8 cellular contexts compared by ENCODE assay signal in the genomic region with DNA sequence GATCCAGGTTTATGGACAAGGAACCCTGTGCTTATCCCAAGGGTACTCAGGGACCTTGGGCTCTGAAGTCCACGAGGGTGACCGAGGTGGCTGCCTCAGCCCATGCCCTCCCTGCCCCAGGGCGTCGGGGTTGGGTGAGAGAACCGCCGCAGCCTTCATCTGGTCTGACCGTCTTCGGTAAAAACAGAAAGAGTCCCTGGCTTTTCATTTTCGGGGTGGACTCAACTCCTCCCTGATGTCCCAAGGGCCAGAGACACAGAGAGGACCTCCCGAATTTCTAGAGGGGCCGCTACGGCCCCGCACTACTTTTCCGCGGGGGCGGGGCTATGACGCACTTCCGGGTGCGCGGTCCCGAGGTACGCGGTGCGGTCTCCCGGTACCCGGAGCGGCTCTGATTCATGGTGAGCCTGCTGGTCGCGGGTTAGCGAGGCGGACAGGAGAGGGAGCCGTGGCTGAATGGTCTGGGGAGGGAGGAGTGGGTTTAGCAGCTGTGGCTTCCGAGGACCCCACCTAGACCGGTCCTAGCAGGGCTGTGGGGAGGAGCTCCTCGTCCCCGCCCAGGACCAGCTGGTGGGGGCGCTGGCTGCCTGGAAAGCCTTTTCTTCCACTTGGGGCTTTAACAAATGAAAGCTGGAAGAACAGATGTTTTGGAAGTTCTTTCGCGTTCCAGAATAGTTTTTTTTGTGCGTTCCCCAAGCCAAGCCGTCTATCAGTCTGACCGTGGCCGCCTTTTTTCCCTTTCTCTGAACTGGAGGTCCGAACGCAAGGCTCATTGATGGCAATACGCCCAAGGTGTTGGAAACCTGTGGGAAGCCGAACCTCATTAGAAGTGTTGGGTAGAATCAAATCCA. TPM values are rescaled to one million over a fixed set of nuclear protein-coding genes. Genes with fewer than 3 reads are reported as not detected.
DNase-seq lines count a peak whose midpoint lies in the region; ATAC-seq and TF ChIP-seq lines count a peak whose summit lies in the region.

A gene (plus strand): TSS at position 334 of the 851 bp plus-strand sequence. CDS start 7,233 bp downstream, outside the sequence.

- H3K9me3 Mint-ChIP-seq in neural progenitor cell: no peaks in the 10 kb centered on the region

- H3K27ac Mint-ChIP-seq in neural progenitor cell: peak within 1 kb of the TSS; percentile 92

- peak; percentile 93 for DNase-seq in Daoy (ENCODE audit: low read depth)
- DNase-seq in Kasumi-1 (lab: John Stamatoyannopoulos, UW): peak; percentile 38 to 60
- DNase-seq in activated gamma-delta T cell treated with anti-CD3 and anti-CD28 coated beads, Interleukin-2, amount 50 U/mL, for 16 hours (ENCODE audit: low read depth): peak; percentile 70
- peak; percentile 36 to 70 for DNase-seq in foreskin keratinocyte
- DNase-seq in neural progenitor cell (ENCODE audit: low spot score): peak; percentile 94

- H4K20me1 ChIP-seq in neural progenitor cell (ENCODE audit: low read depth): no peaks in the 10 kb centered on the region

- peak within 1 kb of the TSS; percentile 90 for H2AFZ ChIP-seq in neural progenitor cell (replicated peaks)

- peaks cover 44% of the 10 kb centered on the region for H3K79me2 ChIP-seq in neural progenitor cell (ENCODE audit: low read depth)

- TF ChIP-seq CTCF in foreskin keratinocyte (conservative IDR thresholded peaks at IDR 0.05) (peak; percentile 40), neural progenitor cell (IDR thresholded peaks at IDR 0.05) (peak; percentile 36)

- H3F3A ChIP-seq in neural progenitor cell (ENCODE audit: low read depth): peaks cover 19% of the 10 kb centered on the region

- H3K4me2 ChIP-seq in neural progenitor cell: peak within 1 kb of the TSS; percentile 87

- H3K4me1 ChIP-seq in foreskin keratinocyte (peaks cover 7% of the 10 kb centered on the region), neural progenitor cell (peaks cover 5% of the 10 kb centered on the region), stomach smooth muscle (ENCODE audit: control insufficient read depth, insufficient read depth, low read length) (peaks cover 11% of the 10 kb centered on the region)

- ATAC-seq in GM21786 (IDR thresholded peaks at IDR 0.05; ENCODE audit: unreplicated experiment): peak; percentile 89
- ATAC-seq in foreskin keratinocyte: peak; percentile 80

- H3K36me3 ChIP-seq in neural progenitor cell (no peaks in the 10 kb centered on the region), stomach smooth muscle (ENCODE audit: control insufficient read depth in 2 of 2, insufficient read depth in 2 of 2, low read length in 2 of 2) (no peaks in the 10 kb centered on the region)

- H3K27me3 ChIP-seq in foreskin keratinocyte: no peaks in the 10 kb centered on the region
- H3K27me3 ChIP-seq in neural progenitor cell: no peaks in the 10 kb centered on the region
- H3K27me3 ChIP-seq in stomach smooth muscle (ENCODE audit: control insufficient read depth in 1 of 2, insufficient read depth in 2 of 2, low read length in 2 of 2): no peaks in the 10 kb centered on the region

- H3K27me3 Mint-ChIP-seq in neural progenitor cell (ENCODE audit: insufficient read depth, low read depth): peaks cover 1% of the 10 kb centered on the region

- H3K4me3 Mint-ChIP-seq in neural progenitor cell: peak within 1 kb of the TSS; percentile 95

- H3K4me3 ChIP-seq in neural progenitor cell (peak within 1 kb of the TSS; percentile 65), stomach smooth muscle (ENCODE audit: low read length in 2 of 2) (peak within 1 kb of the TSS; percentile 91 to 98)

- H3K4me1 Mint-ChIP-seq in neural progenitor cell: peaks cover 12% of the 10 kb centered on the region

- no peaks in the 10 kb centered on the region for H3K9me3 ChIP-seq in neural progenitor cell (ENCODE audit: low read depth)
- H3K9me3 ChIP-seq in stomach smooth muscle (ENCODE audit: control insufficient read depth in 2 of 2, low read length in 2 of 2): no peaks in the 10 kb centered on the region

- peak; percentile 86 for TF ChIP-seq POLR2A in Raji (IDR thresholded peaks at IDR 0.05; ENCODE audit: insufficient read depth, low read depth, low read length)

- H3K9ac ChIP-seq in neural progenitor cell (peak within 1 kb of the TSS; percentile 70), stomach smooth muscle (ENCODE audit: low read length in 2 of 2) (peak within 1 kb of the TSS; percentile 85 to 97)

- H3K27ac ChIP-seq in foreskin keratinocyte: peak within 1 kb of the TSS; percentile 85
- peak within 1 kb of the TSS; percentile 91 for H3K27ac ChIP-seq in neural progenitor cell
- peak within 1 kb of the TSS; percentile 96 for H3K27ac ChIP-seq in stomach smooth muscle (ENCODE audit: low read length)

- H3K36me3 Mint-ChIP-seq in neural progenitor cell: peaks cover 8% of the 10 kb centered on the region

RNA-seq across cellular contexts. Expression of the gene that starts here (rescaled TPM):
- 14.1 and 20.3 TPM in 2 replicates for total RNA-seq in Daoy (2014; rRNA removed; shearing (Covaris generic))
- total RNA-seq in foreskin keratinocyte (11.2 and 11.3 TPM in 2 replicates), neural progenitor cell (ENCODE audit: low replicate concordance) (29.0 and 33.4 TPM in 2 replicates)
- polyA plus RNA-seq in foreskin keratinocyte: 7.2 and 8.0 TPM in 2 replicates

Comparison
In these comparisons a context has a peak if more than half of its experiments do, and no peak if none do; other contexts are left out.
1. Peak in every context shown above with its lines: DNase-seq, ATAC-seq, H3K4me3 ChIP-seq and H3K27ac ChIP-seq.